Comparison of ENCODE assay signal across 9 cellular contexts in the genomic region with DNA sequence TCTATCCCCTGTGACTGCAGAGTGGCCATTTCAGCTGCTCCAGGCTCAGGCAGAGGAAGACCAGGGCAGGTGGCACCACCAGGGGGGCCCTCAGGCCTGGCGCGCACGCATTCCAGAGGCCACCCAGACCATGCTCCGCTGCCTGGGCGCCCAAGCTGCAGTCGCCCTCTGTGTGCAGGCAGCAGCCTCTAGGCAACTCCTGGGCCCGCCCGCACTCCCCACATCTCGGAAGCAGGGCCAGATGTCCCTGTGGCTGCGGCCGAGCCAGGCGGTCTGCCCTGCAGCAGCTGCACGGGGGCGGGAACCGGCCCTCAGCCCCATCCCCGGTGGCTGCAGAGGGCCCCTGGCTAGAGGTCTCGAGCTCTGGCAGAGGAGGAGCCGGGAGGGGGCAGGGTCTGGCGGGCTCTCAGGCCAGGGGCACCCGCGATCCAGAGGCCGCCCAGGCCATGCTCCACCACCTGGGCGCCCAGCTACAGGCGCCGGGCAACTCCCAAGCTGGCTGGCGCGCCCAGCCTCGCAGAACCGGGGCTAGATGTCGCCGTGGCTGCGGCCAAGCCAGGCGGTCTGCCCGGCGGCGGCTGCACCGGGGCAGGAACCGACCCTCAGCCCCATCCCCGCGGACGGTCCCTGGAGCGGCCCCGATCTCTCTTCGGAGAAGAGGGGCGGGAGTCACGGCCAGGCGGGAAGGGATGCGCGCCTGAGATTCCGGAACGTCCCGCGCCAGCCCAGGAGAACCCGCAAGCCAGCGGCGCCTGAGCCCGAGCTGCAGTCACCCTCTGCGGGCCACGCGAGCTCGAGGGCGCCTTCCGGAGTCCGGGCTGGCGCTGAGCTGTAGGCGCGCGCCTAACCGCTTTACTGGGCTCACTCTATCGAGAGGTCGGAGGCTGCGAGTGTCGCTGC. TPM values are rescaled to one million over a fixed set of nuclear protein-coding genes. Genes with fewer than 3 reads are reported as not detected.
DNase-seq lines count a peak whose midpoint lies in the region; ATAC-seq and TF ChIP-seq lines count a peak whose summit lies in the region.
"Not testable (repeated sequence)": the region's sequence is repeated elsewhere in the genome, so short reads cannot be mapped to it uniquely, and the experiment has no call there.
"Had no signal": no experiment of that assay in that cellular context is flagged by ENCODE, and none has a peak within 500 bp of the region (broad histone marks: within the 10 kb centered on the region; RNA-seq: fewer than 3 reads in every experiment).

ANKRD18B (plus strand) TSS at position 855 of the 900 bp plus-strand sequence. CDS start 239 bp downstream, outside the sequence.

- peaks cover 45% of the 10 kb centered on the region for H3K27me3 Mint-ChIP-seq in nephron (ENCODE audit: low read depth)

- peak within 1 kb of the TSS; percentile 76 for H3K4me3 ChIP-seq in WERI-Rb-1 (ENCODE audit: low read depth, low read length)

- not testable (repeated sequence) for H3K9me3 ChIP-seq in WERI-Rb-1 (ENCODE audit: severe bottlenecking)

- H3K27me3 ChIP-seq in WERI-Rb-1 (ENCODE audit: insufficient read depth, low read depth, severe bottlenecking), result not testable (repeated sequence)

- H3K9me3 Mint-ChIP-seq in nephron, result not testable (repeated sequence)

- not testable (repeated sequence) for H3K36me3 Mint-ChIP-seq in nephron (ENCODE audit: low read depth)

- ATAC-seq in HG02642 (IDR thresholded peaks at IDR 0.05; ENCODE audit: poor library complexity, unreplicated experiment) (peak; percentile 46), Right ventricle myocardium superior (ENCODE audit: poor library complexity) (peak; percentile 36)

- DNase-seq in COLO668 (lab: John Stamatoyannopoulos, UW; ENCODE audit: unreplicated experiment) (peak; percentile 87), NCI-H524 (lab: John Stamatoyannopoulos, UW) (peak; percentile 78 to 87), WERI-Rb-1 (peak; percentile 88), astrocyte of the hippocampus (ENCODE audit: low read depth, low spot score) (peak; percentile 75), Right ventricle myocardium superior (peak; percentile 42)
- peak; percentile 24 for DNase-seq in stimulated activated naive CD4-positive, alpha-beta T cell treated with Interleukin-2 at 50 U/mL for 16 hours (lab: John Stamatoyannopoulos, UW)

- H3K27ac ChIP-seq in WERI-Rb-1, result peak within 1 kb of the TSS; percentile 86

- intact Hi-C loops in Right ventricle myocardium superior (cut with DNase I), result not testable (repeated sequence)

- TF ChIP-seq CTCF in WERI-Rb-1 (IDR thresholded peaks at IDR 0.05; ENCODE audit: low read depth, low read length) (peak; percentile 50), nephron (IDR thresholded peaks at IDR 0.05; ENCODE audit: unreplicated experiment in 3 of 3) (peak; percentile 22 to 43 (median 34))

- H3K27ac Mint-ChIP-seq in nephron, result peak within 1 kb of the TSS in 2 of 3 experiments; percentile 48 to 81

- H3K36me3 ChIP-seq in WERI-Rb-1, result not testable (repeated sequence)

- H3K4me3 Mint-ChIP-seq in nephron, result peak within 1 kb of the TSS; percentile 87 to 96 (median 93)

- not testable (repeated sequence) for H3K4me1 Mint-ChIP-seq in nephron

RNA-seq across cellular contexts. Expression of gene ANKRD18B, which starts in this region (rescaled TPM):
- total RNA-seq in Right ventricle myocardium superior, result not detected
- total RNA-seq: frontal cortex had no signal

Comparison
In these comparisons a context has a peak if more than half of its experiments do, and no peak if none do; other contexts are left out.
1. Peak in every context shown above with its lines: DNase-seq, ATAC-seq, H3K4me3 ChIP-seq and H3K27ac ChIP-seq.
2. Peak in DNase-seq and ATAC-seq in Right ventricle myocardium superior; RNA of the gene not detected or under 1 TPM.
3. DNase-seq: peak in every context shown above with its lines; median percentile 88 in WERI-Rb-1; 87 in COLO668; 82 in NCI-H524; 75 in astrocyte of the hippocampus; 42 in Right ventricle myocardium superior; 24 in stimulated activated naive CD4-positive, alpha-beta T cell treated with Interleukin-2 at 50 U/mL for 16 hours.